In the genomic region with DNA sequence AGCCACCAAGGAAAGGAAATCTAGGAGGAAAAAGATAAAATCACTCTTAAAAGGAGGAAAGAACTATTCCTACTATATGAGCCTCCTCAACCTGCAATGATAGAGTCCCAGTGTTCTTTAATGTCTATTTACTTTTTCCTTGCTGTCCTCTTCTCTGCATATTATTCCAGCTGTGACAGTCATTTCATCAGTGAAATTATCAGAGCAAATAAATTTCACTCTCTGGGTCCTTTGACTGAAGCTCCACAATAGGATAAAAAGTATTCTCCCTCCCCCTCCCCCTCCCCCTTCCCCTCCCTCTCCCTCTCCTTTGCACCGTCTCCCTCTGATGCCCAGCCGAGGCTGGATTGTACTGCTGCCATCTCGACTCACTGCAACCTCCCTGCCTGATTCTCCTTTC, we compare ENCODE assay signal across 25 cellular contexts.
"Had no signal": no experiment of that assay in that cellular context is flagged by ENCODE, and none has a peak within 500 bp of the region (broad histone marks: within the 10 kb centered on the region; RNA-seq: fewer than 3 reads in every experiment).

No MANE protein-coding gene starts in this region.

- H3K36me3 ChIP-seq: left lung, lower lobe of right lung, pancreas, right atrium auricular region, spleen, suprapubic skin, thoracic aorta, tibial artery, upper lobe of right lung had no signal

- FAIRE-seq: islet of Langerhans, kidney, pancreas, urothelium cell line had no signal

- H3K4me1 ChIP-seq: lower lobe of right lung, psoas muscle, suprapubic skin, tibial artery had no signal

- H3K27me3 ChIP-seq: left lung, pancreas, right atrium auricular region, spleen, suprapubic skin, tibial artery, upper lobe of right lung had no signal

- H3K4me3 ChIP-seq: left lung, lower lobe of right lung, pancreas, psoas muscle, right atrium auricular region, skin epidermis, spleen, suprapubic skin, thoracic aorta, tibial artery, upper lobe of right lung had no signal

- ATAC-seq: left colon; left lung; lower lobe of right lung; naive thymus-derived CD8-positive, alpha-beta T cell; pancreas; psoas muscle; sciatic nerve; stimulated activated effector memory CD8-positive, alpha-beta T cell treated with anti-CD3 and anti-CD28 coated beads, Interleukin-12 subunit alpha, Interleukin-12 subunit beta, amount 100 ng/mL, for 72 hours; upper lobe of right lung had no signal

- H3K27ac ChIP-seq: left lung, lower lobe of right lung, psoas muscle, right atrium auricular region, skin epidermis, spleen, suprapubic skin, thoracic aorta, tibial artery, upper lobe of right lung had no signal

- H3K9me3 ChIP-seq: left lung, lower lobe of right lung, pancreas, psoas muscle, right atrium auricular region, suprapubic skin, thoracic aorta, tibial artery, upper lobe of right lung had no signal

- DNase-seq: hypothalamus; immature natural killer cell; left colon; mesenchymal stem cell; naive thymus-derived CD8-positive, alpha-beta T cell; nucleus accumbens; psoas muscle; spleen; stimulated activated CD4-positive, alpha-beta T cell treated with anti-CD3 and anti-CD28 coated beads, Interleukin-4, amount 100 ng/mL, for 24 hours; stimulated activated naive CD4-positive, alpha-beta T cell; tibial artery; trophoblast cell; upper lobe of right lung had no signal
